1 cellular context compared by ENCODE assay signal in genomic region chr1:26476958-26477357, GRCh38.
A peak's percentile ranks its signal among the peaks of the same experiment; 100 is the strongest.
TF ChIP-seq lines count a peak whose summit lies in the region.

No MANE protein-coding gene starts in this region.

TF ChIP-seq in GM12878, 131 proteins besides CTCF, POLR2A, EP300 and RAD21:
- TF ChIP-seq ZBED1 (IDR thresholded peaks at IDR 0.05; ENCODE audit: borderline replicate concordance): 0 out of 2 replicates have a peak, but pooled peaks have one; percentile 47
- TF ChIP-seq HDGF (IDR thresholded peaks at IDR 0.05): no peak
- peak; percentile 70; the same call in 1 of the 2 replicates for TF ChIP-seq POLR2AphosphoS5 (IDR thresholded peaks at IDR 0.05; ENCODE audit: low read length)
- no peak for TF ChIP-seq POLR2AphosphoS2 (IDR thresholded peaks at IDR 0.05; ENCODE audit: low read depth, low read length)
- TF ChIP-seq BMI1 (IDR thresholded peaks at IDR 0.05; ENCODE audit: borderline replicate concordance): no peak
